ENCODE assay signal across 2 cellular contexts in the genomic region with DNA sequence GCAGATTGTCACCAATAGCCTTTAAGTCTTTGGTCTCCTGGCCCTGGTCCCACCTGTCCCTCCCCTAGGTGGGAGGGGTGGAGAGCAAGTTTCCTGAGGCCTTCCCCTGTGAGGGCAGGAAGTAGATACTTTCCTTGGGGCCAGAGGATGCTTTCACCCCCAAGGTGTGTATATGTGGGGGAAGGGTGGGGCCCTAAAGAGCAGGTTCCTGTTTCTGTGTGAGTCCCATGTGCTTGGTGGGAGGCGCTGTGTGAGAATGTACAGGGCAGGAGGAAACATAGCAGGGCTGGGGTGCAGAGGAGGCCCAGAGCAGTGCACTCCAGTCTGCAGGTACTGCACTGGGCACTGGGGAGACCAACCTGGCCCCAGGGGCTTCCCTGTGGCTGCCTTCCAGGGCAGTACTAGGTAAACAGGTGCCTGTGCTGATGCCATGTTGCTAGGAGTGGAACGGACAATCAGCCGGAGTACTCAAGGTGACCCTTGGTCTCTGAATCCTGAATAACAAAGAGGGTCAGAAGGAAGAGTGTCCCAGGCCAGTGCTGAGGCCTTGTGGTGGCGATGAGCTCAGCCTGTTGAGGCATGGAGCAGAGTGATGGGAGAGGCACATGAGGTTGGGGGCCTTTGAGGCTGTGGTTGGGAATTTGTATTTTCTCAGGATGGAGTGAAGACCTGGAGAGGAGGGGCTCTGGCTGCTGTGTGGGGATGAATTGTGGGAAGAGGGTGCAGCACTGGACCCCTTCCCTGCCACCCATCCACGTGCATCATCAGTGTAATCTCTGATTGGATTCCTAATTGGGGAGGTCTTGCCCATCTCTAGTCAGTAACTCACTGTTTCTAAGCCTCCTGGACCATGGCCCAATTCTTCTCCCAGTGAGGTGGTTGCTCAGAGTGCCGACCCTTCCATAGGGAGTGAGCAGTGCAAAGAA.
TF ChIP-seq lines count a peak whose summit lies in the region.

No MANE protein-coding gene starts in this region.

TF ChIP-seq in GM12891, 5 proteins besides CTCF, POLR2A, EP300 and RAD21:
- TF ChIP-seq SPI1 (IDR thresholded peaks at IDR 0.05; ENCODE audit: low read depth, low read length), result peak; percentile 63
- no peak for TF ChIP-seq PAX5 (IDR thresholded peaks at IDR 0.05; ENCODE audit: insufficient read depth, low read length, severe bottlenecking)
- 0 out of 2 replicates have a peak, but pooled peaks have one; percentile 19 for TF ChIP-seq POU2F2 (IDR thresholded peaks at IDR 0.05; ENCODE audit: low read depth, low read length)
- peak; percentile 46 for TF ChIP-seq POLR2AphosphoS5 (IDR thresholded peaks at IDR 0.05; ENCODE audit: low read depth, low read length)
- TF ChIP-seq TAF1 (IDR thresholded peaks at IDR 0.05; ENCODE audit: low read depth, low read length), result no peak
TF ChIP-seq in GM12891: peak in this region for 3.

TF ChIP-seq in K562, 482 proteins besides CTCF, POLR2A, EP300 and RAD21:
- TF ChIP-seq, protein P1, sequence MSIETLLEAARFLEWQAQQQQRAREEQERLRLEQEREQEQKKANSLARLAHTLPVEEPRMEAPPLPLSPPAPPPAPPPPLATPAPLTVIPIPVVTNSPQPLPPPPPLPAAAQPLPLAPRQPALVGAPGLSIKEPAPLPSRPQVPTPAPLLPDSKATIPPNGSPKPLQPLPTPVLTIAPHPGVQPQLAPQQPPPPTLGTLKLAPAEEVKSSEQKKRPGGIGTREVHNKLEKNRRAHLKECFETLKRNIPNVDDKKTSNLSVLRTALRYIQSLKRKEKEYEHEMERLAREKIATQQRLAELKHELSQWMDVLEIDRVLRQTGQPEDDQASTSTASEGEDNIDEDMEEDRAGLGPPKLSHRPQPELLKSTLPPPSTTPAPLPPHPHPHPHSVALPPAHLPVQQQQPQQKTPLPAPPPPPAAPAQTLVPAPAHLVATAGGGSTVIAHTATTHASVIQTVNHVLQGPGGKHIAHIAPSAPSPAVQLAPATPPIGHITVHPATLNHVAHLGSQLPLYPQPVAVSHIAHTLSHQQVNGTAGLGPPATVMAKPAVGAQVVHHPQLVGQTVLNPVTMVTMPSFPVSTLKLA (conservative IDR thresholded peaks at IDR 0.05), result peak in 1 of 2 experiments; percentile 30; a peak in 1 of 4 replicates
- TF ChIP-seq ZHX1 (conservative IDR thresholded peaks at IDR 0.05; ENCODE audit: low read length) (no peak), ZNF740 (CRISPR knock-in tag; IDR thresholded peaks at IDR 0.05) (no peak), ZNF740 (tag; IDR thresholded peaks at IDR 0.05) (no peak), POLR3A (IDR thresholded peaks at IDR 0.05; ENCODE audit: borderline replicate concordance, extremely low read depth, insufficient read depth, insufficient read length) (no peak), PHB2 (IDR thresholded peaks at IDR 0.05; ENCODE audit: low read depth) (no peak), ZBTB11 (CRISPR knock-in tag; IDR thresholded peaks at IDR 0.05) (no peak), SUPT5H (IDR thresholded peaks at IDR 0.05) (peak; percentile 48; the same call in 1 of the 2 replicates), RBFOX2 (IDR thresholded peaks at IDR 0.05; ENCODE audit: low read depth, low read length) (peak; percentile 44; the same call in 1 of the 2 replicates), BRD9 (IDR thresholded peaks at IDR 0.05; ENCODE audit: low read depth, partially characterized antibody) (no peak), YY1 (IDR thresholded peaks at IDR 0.05; ENCODE audit: borderline replicate concordance in 1 of 3, control insufficient read depth in 1 of 3, extremely low read depth in 1 of 3, insufficient read depth in 3 of 3, insufficient read length in 1 of 3, insufficient replicate concordance in 2 of 3, low read depth in 1 of 3, low read length in 2 of 3) (no peak), RCOR1 (IDR thresholded peaks at IDR 0.05; ENCODE audit: borderline replicate concordance in 1 of 2, low read depth in 2 of 2, low read length in 2 of 2) (no peak), ETS1 (conservative IDR thresholded peaks at IDR 0.05; ENCODE audit: control insufficient read depth, low read depth, low read length) (0 out of 2 replicates have a peak, but pooled peaks have one; percentile 35), NFIC (IDR thresholded peaks at IDR 0.05) (peak; percentile 19; the same call in 1 of the 2 replicates)
- TF ChIP-seq, protein P2, sequence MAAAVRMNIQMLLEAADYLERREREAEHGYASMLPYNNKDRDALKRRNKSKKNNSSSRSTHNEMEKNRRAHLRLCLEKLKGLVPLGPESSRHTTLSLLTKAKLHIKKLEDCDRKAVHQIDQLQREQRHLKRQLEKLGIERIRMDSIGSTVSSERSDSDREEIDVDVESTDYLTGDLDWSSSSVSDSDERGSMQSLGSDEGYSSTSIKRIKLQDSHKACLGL (CRISPR knock-in tag; IDR thresholded peaks at IDR 0.05; ENCODE audit: borderline replicate concordance, poor library complexity, severe bottlenecking), result no peak
- TF ChIP-seq, protein P3, sequence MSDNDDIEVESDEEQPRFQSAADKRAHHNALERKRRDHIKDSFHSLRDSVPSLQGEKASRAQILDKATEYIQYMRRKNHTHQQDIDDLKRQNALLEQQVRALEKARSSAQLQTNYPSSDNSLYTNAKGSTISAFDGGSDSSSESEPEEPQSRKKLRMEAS (CRISPR knock-in tag; IDR thresholded peaks at IDR 0.05), result peak; percentile 10; the same call in 1 of the 2 replicates
